3 cellular contexts compared by ENCODE assay signal in genomic region chr7:127040042-127040441, GRCh38.
TF ChIP-seq lines count a peak whose summit lies in the region.

No MANE protein-coding gene starts in this region.

TF ChIP-seq in A549, 52 proteins besides CTCF, POLR2A, EP300 and RAD21:
- peak; percentile 84 for TF ChIP-seq MAFK (IDR thresholded peaks at IDR 0.05; ENCODE audit: partially characterized antibody)
- no peak for TF ChIP-seq HMGXB4 (CRISPR knock-in tag; IDR thresholded peaks at IDR 0.05; ENCODE audit: borderline replicate concordance)

TF ChIP-seq in IMR-90, 13 proteins besides CTCF, POLR2A, EP300 and RAD21:
- TF ChIP-seq MAFK (IDR thresholded peaks at IDR 0.05; ENCODE audit: low read depth, low read length), result peak; percentile 60
- TF ChIP-seq CHD1 (IDR thresholded peaks at IDR 0.05; ENCODE audit: low read depth, low read length), result no peak

TF ChIP-seq in H1, 55 proteins besides CTCF, POLR2A, EP300 and RAD21:
- TF ChIP-seq SP1 (IDR thresholded peaks at IDR 0.05; ENCODE audit: low read depth, low read length) (no peak), TAF1 (IDR thresholded peaks at IDR 0.05; ENCODE audit: low read depth, low read length) (no peak), CHD2 (IDR thresholded peaks at IDR 0.05; ENCODE audit: low read length) (no peak), BCL11A (IDR thresholded peaks at IDR 0.05; ENCODE audit: low read depth in 2 of 2, low read length in 2 of 2) (no peak), EZH2 (IDR thresholded peaks at IDR 0.05; ENCODE audit: low read depth, low read length, severe bottlenecking) (no peak), MAFK (IDR thresholded peaks at IDR 0.05; ENCODE audit: low read depth, low read length) (peak; percentile 24; the same call in 1 of the 2 replicates), KDM5A (IDR thresholded peaks at IDR 0.05; ENCODE audit: low read length) (no peak)
TF ChIP-seq in H1: peak in this region for 1.
